21 cellular contexts compared by ENCODE assay signal in genomic region chr10:72809033-72809432, GRCh38.
A peak's percentile ranks its signal among the peaks of the same experiment; 100 is the strongest.
DNase-seq lines count a peak whose midpoint lies in the region; ATAC-seq, FAIRE-seq and TF ChIP-seq lines count a peak whose summit lies in the region.
"Had no signal": no experiment of that assay in that cellular context is flagged by ENCODE, and none has a peak within 500 bp of the region (broad histone marks: within the 10 kb centered on the region; RNA-seq: fewer than 3 reads in every experiment).

No MANE protein-coding gene starts in this region.

- no peaks in the 10 kb centered on the region for H3K9me3 ChIP-seq in neutrophil

- peak overlapping the region; percentile 56 for H3K27ac ChIP-seq in neutrophil
- H3K27ac ChIP-seq: BLaER1 treated with 17β-estradiol and CSF1 and Interleukin-3, amounts not matched to agents 10 nM and 100 nM; HL-60 had no signal

- no peaks in the 10 kb centered on the region for H3K27me3 ChIP-seq in neutrophil
- H3K27me3 ChIP-seq: BLaER1 treated with 17β-estradiol and CSF1 and Interleukin-3, amounts not matched to agents 10 nM and 100 nM had no signal

- no peaks in the 10 kb centered on the region for H3K27me3 Mint-ChIP-seq in central memory CD8-positive, alpha-beta T cell
- H3K27me3 Mint-ChIP-seq: B cell, IgD-negative memory B cell had no signal

- no peaks in the 10 kb centered on the region for H3K9me3 Mint-ChIP-seq in central memory CD8-positive, alpha-beta T cell
- H3K9me3 Mint-ChIP-seq: CD8-positive, alpha-beta T cell; IgD-negative memory B cell had no signal

- no peak for DNase-seq in GM12891 (ENCODE audit: insufficient read length, low spot score)
- DNase-seq in central memory CD8-positive, alpha-beta T cell (ENCODE audit: low spot score in 2 of 2) = no peak
- DNase-seq in fibroblast of villous mesenchyme (ENCODE audit: low read depth) = peak; percentile 76
- no peak for DNase-seq in DMS79 (lab: John Stamatoyannopoulos, UW)
- DNase-seq in AG08396 (ENCODE audit: low spot score) = no peak
- DNase-seq: 8988T; CD8-positive, alpha-beta T cell; COR-L47; DMS 273 treated with DMSO at 0.1 percent for 48 hours; DMS53; GDM1; GOT3; H7; KBM-7 had no signal

- ATAC-seq in central memory CD8-positive, alpha-beta T cell (replicated peaks; ENCODE audit: extremely low read depth, poor library complexity, severe bottlenecking) = no peak
- no peak for ATAC-seq in GM21360 (IDR thresholded peaks at IDR 0.05; ENCODE audit: unreplicated experiment)
- ATAC-seq: CD8-positive, alpha-beta T cell; HCT116 had no signal

- H3K36me3 ChIP-seq in neutrophil = no peaks in the 10 kb centered on the region

- no peak overlapping the region for H3K4me3 ChIP-seq in fibroblast of villous mesenchyme (ENCODE audit: low read depth, low read length)
- no peak overlapping the region for H3K4me3 ChIP-seq in neutrophil (ENCODE audit: low read depth in 1 of 2, low read length in 1 of 2)
- H3K4me3 ChIP-seq: BLaER1 treated with 17β-estradiol and CSF1 and Interleukin-3, amounts not matched to agents 10 nM and 100 nM had no signal

- peaks cover 2% of the 10 kb centered on the region for H3K36me3 Mint-ChIP-seq in central memory CD8-positive, alpha-beta T cell (ENCODE audit: insufficient read depth)

- H3K27ac Mint-ChIP-seq in central memory CD8-positive, alpha-beta T cell (ENCODE audit: low read depth) = peak overlapping the region; percentile 1
- H3K27ac Mint-ChIP-seq: B cell; CD8-positive, alpha-beta T cell; IgD-negative memory B cell had no signal

- no peak overlapping the region for H3K4me3 Mint-ChIP-seq in central memory CD8-positive, alpha-beta T cell
- H3K4me3 Mint-ChIP-seq: B cell; CD8-positive, alpha-beta T cell; IgD-negative memory B cell had no signal

- H3K4me1 Mint-ChIP-seq in central memory CD8-positive, alpha-beta T cell = peaks cover 4% of the 10 kb centered on the region

- H3K4me1 ChIP-seq in neutrophil (ENCODE audit: control insufficient read depth in 1 of 2, insufficient read depth in 1 of 2, low read depth in 1 of 2, low read length in 1 of 2) = peaks cover 42 to 57% of the 10 kb centered on the region in 2 experiments

- FAIRE-seq in GM12891 (lab: Jason Lieb, UNC) = peak; percentile 59

- TF ChIP-seq CTCF in fibroblast of villous mesenchyme (IDR thresholded peaks at IDR 0.05; ENCODE audit: insufficient read depth, low read depth, low read length) (no peak), neutrophil (IDR thresholded peaks at IDR 0.05) (no peak)

- TF ChIP-seq POLR2A in GM12891 (IDR thresholded peaks at IDR 0.05; ENCODE audit: low read depth, low read length) = no peak

TF ChIP-seq in GM12891, 5 proteins besides CTCF, POLR2A, EP300 and RAD21:
- TF ChIP-seq TAF1 (IDR thresholded peaks at IDR 0.05; ENCODE audit: low read depth, low read length) (no peak), SPI1 (IDR thresholded peaks at IDR 0.05; ENCODE audit: low read depth, low read length) (no peak), POU2F2 (IDR thresholded peaks at IDR 0.05; ENCODE audit: low read depth, low read length) (no peak), POLR2AphosphoS5 (IDR thresholded peaks at IDR 0.05; ENCODE audit: low read depth, low read length) (no peak), PAX5 (IDR thresholded peaks at IDR 0.05; ENCODE audit: insufficient read depth, low read length, severe bottlenecking) (no peak)
